Comparison of ENCODE assay signal across 14 cellular contexts in genomic region chr1:161187311-161187710, GRCh38. TPM values are rescaled to one million over a fixed set of nuclear protein-coding genes. Genes with fewer than 3 reads are reported as not detected.
DNase-seq lines count a peak whose midpoint lies in the region; ATAC-seq and TF ChIP-seq lines count a peak whose summit lies in the region.
"Had no signal": no experiment of that assay in that cellular context is flagged by ENCODE, and none has a peak within 500 bp of the region (broad histone marks: within the 10 kb centered on the region; RNA-seq: fewer than 3 reads in every experiment).

No MANE protein-coding gene starts in this region.

- no peak for ATAC-seq in stimulated activated naive CD8-positive, alpha-beta T cell treated with anti-CD3 and anti-CD28 coated beads, Interleukin-15, amount 100 ng/mL, for 72 hours
- no peak for ATAC-seq in activated naive CD8-positive, alpha-beta T cell treated with anti-CD3 and anti-CD28 coated beads, Interleukin-2, amount 10 ng/mL, durations not matched to agents 7 days and 5 days (ENCODE audit: low read depth)
- ATAC-seq in right lobe of liver (no peak), GM21447 (IDR thresholded peaks at IDR 0.05; ENCODE audit: unreplicated experiment) (no peak), GM19324 (IDR thresholded peaks at IDR 0.05; ENCODE audit: low FRiP score, unreplicated experiment) (no peak)

- DNase-seq in stimulated activated naive CD8-positive, alpha-beta T cell treated with anti-CD3 and anti-CD28 coated beads, Interleukin-15, amount 100 ng/mL, for 72 hours, result no peak
- DNase-seq in activated naive CD8-positive, alpha-beta T cell treated with anti-CD3 and anti-CD28 coated beads, Interleukin-2, amount 10 ng/mL, durations not matched to agents 7 days and 5 days, result no peak
- peak in 2 of 3 donors; percentile 12 to 26 for DNase-seq in right lobe of liver
- no peak for DNase-seq in RKO (ENCODE audit: low spot score)
- no peak for DNase-seq in GM23248
- DNase-seq: DND-41; effector CD4-positive, alpha-beta T cell; NCI-H510A treated with DMSO at 0.1 percent for 48 hours; upper lobe of left lung had no signal

- H3K36me3 ChIP-seq in right lobe of liver, result no peaks in the 10 kb centered on the region
- H3K36me3 ChIP-seq in GM23248 (ENCODE audit: low read depth), result peaks cover 5% of the 10 kb centered on the region; the same call in 1 of the 2 replicates
- H3K36me3 ChIP-seq: ascending aorta had no signal

- no peaks in the 10 kb centered on the region for H3K79me2 ChIP-seq in GM23248 (ENCODE audit: insufficient read depth)
- H3K79me2 ChIP-seq: parathyroid adenoma had no signal

- H3K4me3 Mint-ChIP-seq in stimulated activated naive CD8-positive, alpha-beta T cell treated with anti-CD3 and anti-CD28 coated beads, Interleukin-15, Interleukin-2, amounts not matched to agents 100 ng/mL and 50 ng/mL, for 24 hours, result no peak overlapping the region
- no peak overlapping the region for H3K4me3 Mint-ChIP-seq in stimulated activated naive CD8-positive, alpha-beta T cell treated with anti-CD3 and anti-CD28 coated beads, Interleukin-15, amount 100 ng/mL, for 72 hours
- H3K4me3 Mint-ChIP-seq in activated naive CD8-positive, alpha-beta T cell treated with anti-CD3 and anti-CD28 coated beads, Interleukin-2, amount 10 ng/mL, durations not matched to agents 7 days and 5 days, result no peak overlapping the region

- H3K27ac ChIP-seq in right lobe of liver (no peak overlapping the region), GM23248 (no peak overlapping the region)
- H3K27ac ChIP-seq: ascending aorta had no signal

- POLR2A ChIA-PET in activated naive CD8-positive, alpha-beta T cell treated with anti-CD3 and anti-CD28 coated beads, Interleukin-2, amount 10 ng/mL, durations not matched to agents 7 days and 5 days (lab: Charles Lee), result interaction anchor here (2.4 to 4.5 kb wide), 2 partner anchors 15 to 22 kb away, joined by 12 to 32 read pairs; partner anchors contain the start of genes NDUFS2 and PPOX

- H3K9ac ChIP-seq in GM23248, result no peak overlapping the region
- H3K9ac ChIP-seq: parathyroid adenoma had no signal

- H3K27me3 ChIP-seq in right lobe of liver (no peaks in the 10 kb centered on the region), GM23248 (replicated peaks; ENCODE audit: insufficient read depth) (no peaks in the 10 kb centered on the region)
- H3K27me3 ChIP-seq: ascending aorta, upper lobe of left lung had no signal

- H3K4me1 ChIP-seq in right lobe of liver (peaks cover 0 to 9% (median 0%) of the 10 kb centered on the region in 4 donors), GM23248 (ENCODE audit: insufficient read depth) (peaks cover 36% of the 10 kb centered on the region)
- H3K4me1 ChIP-seq: ascending aorta, parathyroid adenoma had no signal

- no peaks in the 10 kb centered on the region for H3K9me2 ChIP-seq in GM23248 (ENCODE audit: insufficient read depth)

- 70% methylated on average over 3 of the region's 3 CpGs for WGBS in right lobe of liver (ENCODE audit: insufficient coverage, low coverage, low lambda C conversion rate, missing lambda C conversion rate)
- WGBS in GM23248 (ENCODE audit: low coverage in 1 of 2, low lambda C conversion rate in 2 of 2, missing lambda C conversion rate in 2 of 2), 2 experiments, result 85% methylated on average over 3 of the region's 3 CpGs

- TF ChIP-seq POLR2A in right lobe of liver (IDR thresholded peaks at IDR 0.05), result no peak

- H3K27me3 Mint-ChIP-seq in stimulated activated naive CD8-positive, alpha-beta T cell treated with anti-CD3 and anti-CD28 coated beads, Interleukin-15, Interleukin-2, amounts not matched to agents 100 ng/mL and 50 ng/mL, for 24 hours, result no peaks in the 10 kb centered on the region
- no peaks in the 10 kb centered on the region for H3K27me3 Mint-ChIP-seq in stimulated activated naive CD8-positive, alpha-beta T cell treated with anti-CD3 and anti-CD28 coated beads, Interleukin-15, amount 100 ng/mL, for 72 hours
- no peaks in the 10 kb centered on the region for H3K27me3 Mint-ChIP-seq in activated naive CD8-positive, alpha-beta T cell treated with anti-CD3 and anti-CD28 coated beads, Interleukin-2, amount 10 ng/mL, durations not matched to agents 7 days and 5 days

- peak overlapping the region; percentile 87 for H3K27ac Mint-ChIP-seq in stimulated activated naive CD8-positive, alpha-beta T cell treated with anti-CD3 and anti-CD28 coated beads, Interleukin-15, Interleukin-2, amounts not matched to agents 100 ng/mL and 50 ng/mL, for 24 hours
- peak overlapping the region in 1 of 2 donors; percentile 18 for H3K27ac Mint-ChIP-seq in stimulated activated naive CD8-positive, alpha-beta T cell treated with anti-CD3 and anti-CD28 coated beads, Interleukin-15, amount 100 ng/mL, for 72 hours
- H3K27ac Mint-ChIP-seq in activated naive CD8-positive, alpha-beta T cell treated with anti-CD3 and anti-CD28 coated beads, Interleukin-2, amount 10 ng/mL, durations not matched to agents 7 days and 5 days, result peak overlapping the region; percentile 97

- in situ Hi-C loops in GM23248 (cut with MboI), result no loop called here

- intact Hi-C loops in right lobe of liver (cut with DNase I), result no loop called here

- no peaks in the 10 kb centered on the region for H4K20me1 ChIP-seq in GM23248 (ENCODE audit: insufficient read depth)

- no peak overlapping the region for H2AFZ ChIP-seq in GM23248
- H2AFZ ChIP-seq: parathyroid adenoma had no signal

- no peak for TF ChIP-seq CTCF in right lobe of liver (IDR thresholded peaks at IDR 0.05)

- no peak overlapping the region for H3K4me2 ChIP-seq in GM23248 (ENCODE audit: unreplicated experiment)

- H3F3A ChIP-seq in GM23248 (ENCODE audit: insufficient read depth), result peaks cover 37% of the 10 kb centered on the region

- H3K4me3 ChIP-seq in right lobe of liver, result no peak overlapping the region
- H3K4me3 ChIP-seq in GM23248, result no peak overlapping the region
- H3K4me3 ChIP-seq: ascending aorta, upper lobe of left lung had no signal

- H3K36me3 Mint-ChIP-seq in stimulated activated naive CD8-positive, alpha-beta T cell treated with anti-CD3 and anti-CD28 coated beads, Interleukin-15, Interleukin-2, amounts not matched to agents 100 ng/mL and 50 ng/mL, for 24 hours (ENCODE audit: low read depth), result no peaks in the 10 kb centered on the region
- peaks cover 5% of the 10 kb centered on the region for H3K36me3 Mint-ChIP-seq in activated naive CD8-positive, alpha-beta T cell treated with anti-CD3 and anti-CD28 coated beads, Interleukin-2, amount 10 ng/mL, durations not matched to agents 7 days and 5 days

- H3K9me3 Mint-ChIP-seq in stimulated activated naive CD8-positive, alpha-beta T cell treated with anti-CD3 and anti-CD28 coated beads, Interleukin-15, Interleukin-2, amounts not matched to agents 100 ng/mL and 50 ng/mL, for 24 hours, result no peaks in the 10 kb centered on the region
- peaks cover 0 to 4% of the 10 kb centered on the region in 2 donors for H3K9me3 Mint-ChIP-seq in stimulated activated naive CD8-positive, alpha-beta T cell treated with anti-CD3 and anti-CD28 coated beads, Interleukin-15, amount 100 ng/mL, for 72 hours
- no peaks in the 10 kb centered on the region for H3K9me3 Mint-ChIP-seq in activated naive CD8-positive, alpha-beta T cell treated with anti-CD3 and anti-CD28 coated beads, Interleukin-2, amount 10 ng/mL, durations not matched to agents 7 days and 5 days

- no peaks in the 10 kb centered on the region for H3K9me3 ChIP-seq in right lobe of liver
- H3K9me3 ChIP-seq in GM23248 (ENCODE audit: low read depth), result no peaks in the 10 kb centered on the region
- H3K9me3 ChIP-seq: ascending aorta, upper lobe of left lung had no signal

- peaks cover 72% of the 10 kb centered on the region for H3K4me1 Mint-ChIP-seq in stimulated activated naive CD8-positive, alpha-beta T cell treated with anti-CD3 and anti-CD28 coated beads, Interleukin-15, Interleukin-2, amounts not matched to agents 100 ng/mL and 50 ng/mL, for 24 hours (ENCODE audit: low read depth)
- H3K4me1 Mint-ChIP-seq in stimulated activated naive CD8-positive, alpha-beta T cell treated with anti-CD3 and anti-CD28 coated beads, Interleukin-15, amount 100 ng/mL, for 72 hours, result peaks cover 70% of the 10 kb centered on the region
- H3K4me1 Mint-ChIP-seq in activated naive CD8-positive, alpha-beta T cell treated with anti-CD3 and anti-CD28 coated beads, Interleukin-2, amount 10 ng/mL, durations not matched to agents 7 days and 5 days, result peaks cover 48% of the 10 kb centered on the region

RNA-seq across cellular contexts. Expression of gene B4GALT3, which starts 10.0 kb away (rescaled TPM):
- total RNA-seq in activated naive CD8-positive, alpha-beta T cell treated with anti-CD3 and anti-CD28 coated beads, Interleukin-2, amount 10 ng/mL, durations not matched to agents 7 days and 5 days, result 10 to 100 TPM; 54.5 to 54.8 TPM
- total RNA-seq in right lobe of liver, result 10 to 100 TPM; 10.9 to 21.1 (median 13.1) TPM
- 33.3 and 34.5 TPM in 2 replicates for total RNA-seq in GM23248 (2014; rRNA removed; shearing (Covaris generic))
- polyA plus RNA-seq in GM23248 (2016; fragmentation: Nextera tagmentation; extraction: Ambion mirVana), result 30.6 and 31.3 TPM in 2 replicates

RNA-seq across cellular contexts. Expression of gene ADAMTS4, which starts 11.5 kb away (rescaled TPM):
- total RNA-seq in activated naive CD8-positive, alpha-beta T cell treated with anti-CD3 and anti-CD28 coated beads, Interleukin-2, amount 10 ng/mL, durations not matched to agents 7 days and 5 days, result 1 to 10 TPM; 2.5 to 3.5 TPM
- 10 to 100 TPM in 1 of 6 experiments, 1 to 10 TPM in 3, under 1 TPM in 2; 0.29 to 11.0 (median 2.1) TPM for total RNA-seq in right lobe of liver
- total RNA-seq in GM23248 (2014; rRNA removed; shearing (Covaris generic)), result 5.9 and 9.8 TPM in 2 replicates
- 5.3 and 7.2 TPM in 2 replicates for polyA plus RNA-seq in GM23248 (2016; fragmentation: Nextera tagmentation; extraction: Ambion mirVana)

RNA-seq across cellular contexts. Expression of gene NDUFS2, which starts 14.9 kb away (rescaled TPM):
- total RNA-seq in activated naive CD8-positive, alpha-beta T cell treated with anti-CD3 and anti-CD28 coated beads, Interleukin-2, amount 10 ng/mL, durations not matched to agents 7 days and 5 days, result 10 to 100 TPM; 80.6 to 92.8 TPM
- 100 to 1,000 TPM in 5 of 6 experiments, 10 to 100 TPM in 1; 91.1 to 157 (median 107) TPM for total RNA-seq in right lobe of liver
- total RNA-seq in GM23248 (2014; rRNA removed; shearing (Covaris generic)), result 104 and 125 TPM in 2 replicates
- polyA plus RNA-seq in GM23248 (2016; fragmentation: Nextera tagmentation; extraction: Ambion mirVana), result 135 and 141 TPM in 2 replicates

RNA-seq across cellular contexts. Expression of gene PPOX, which starts 21.1 kb away (rescaled TPM):
- total RNA-seq in activated naive CD8-positive, alpha-beta T cell treated with anti-CD3 and anti-CD28 coated beads, Interleukin-2, amount 10 ng/mL, durations not matched to agents 7 days and 5 days, result 10 to 100 TPM; 47.0 to 53.0 TPM
- total RNA-seq in right lobe of liver, result 10 to 100 TPM in 1 of 6 experiments, 1 to 10 TPM in 5; 7.6 to 14.3 (median 9.5) TPM
- total RNA-seq in GM23248 (2014; rRNA removed; shearing (Covaris generic)), result 18.8 and 36.2 TPM in 2 replicates
- 21.5 and 25.9 TPM in 2 replicates for polyA plus RNA-seq in GM23248 (2016; fragmentation: Nextera tagmentation; extraction: Ambion mirVana)

RNA-seq across cellular contexts. Expression of gene FCER1G, which starts 27.8 kb away (rescaled TPM):
- 10 to 100 TPM; 18.9 to 22.1 TPM for total RNA-seq in activated naive CD8-positive, alpha-beta T cell treated with anti-CD3 and anti-CD28 coated beads, Interleukin-2, amount 10 ng/mL, durations not matched to agents 7 days and 5 days
- 10 to 100 TPM; 11.5 to 54.0 (median 19.0) TPM for total RNA-seq in right lobe of liver
- total RNA-seq in GM23248 (2014; rRNA removed; shearing (Covaris generic)), result not detected in 2 replicates
- polyA plus RNA-seq in GM23248 (2016; fragmentation: Nextera tagmentation; extraction: Ambion mirVana), result 0.49 TPM in 1 of 2 replicates, not detected in the other

Comparison
In these comparisons a context has a peak if more than half of its experiments do, and no peak if none do; other contexts are left out.
1. DNase-seq: peak in right lobe of liver (2 of 3); none in stimulated activated naive CD8-positive, alpha-beta T cell treated with anti-CD3 and anti-CD28 coated beads, Interleukin-15, amount 100 ng/mL, for 72 hours (0 of 2), activated naive CD8-positive, alpha-beta T cell treated with anti-CD3 and anti-CD28 coated beads, Interleukin-2, amount 10 ng/mL, durations not matched to agents 7 days and 5 days (single experiment), RKO (single experiment) and GM23248 (single experiment).